15 cellular contexts compared by ENCODE assay signal in the genomic region with DNA sequence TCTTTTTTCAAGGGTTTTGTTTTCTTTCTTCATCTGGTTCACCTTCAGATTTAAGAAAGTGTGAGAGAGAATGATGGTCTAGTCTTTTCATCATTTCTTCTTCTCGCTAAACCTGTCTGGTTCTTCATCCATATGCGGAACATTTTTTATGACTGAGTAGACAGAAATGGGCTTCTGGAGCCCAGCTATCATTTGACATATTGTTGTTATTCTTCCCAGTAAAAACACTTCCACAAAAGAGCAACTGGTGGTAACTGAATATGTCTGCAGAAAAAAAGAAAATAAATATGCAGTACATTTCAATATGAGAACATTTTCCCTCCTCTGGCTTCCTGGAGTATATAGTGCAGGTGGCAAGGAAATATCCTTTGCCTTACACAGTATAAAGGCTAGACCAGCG.
DNase-seq lines count a peak whose midpoint lies in the region; ATAC-seq and TF ChIP-seq lines count a peak whose summit lies in the region.
"Had no signal": no experiment of that assay in that cellular context is flagged by ENCODE, and none has a peak within 500 bp of the region (broad histone marks: within the 10 kb centered on the region; RNA-seq: fewer than 3 reads in every experiment).

No MANE protein-coding gene starts in this region.

- H3K27ac ChIP-seq in BLaER1 = peak overlapping the region; percentile 15; the same call in 1 of the 2 replicates
- peak overlapping the region; percentile 76 to 82 (median 80) for H3K27ac ChIP-seq in gastroesophageal sphincter
- peak overlapping the region; percentile 85 for H3K27ac ChIP-seq in rectal smooth muscle tissue (ENCODE audit: low read depth, low read length)

- no peaks in the 10 kb centered on the region for H3K27me3 ChIP-seq in BLaER1
- no peaks in the 10 kb centered on the region for H3K27me3 ChIP-seq in adipocyte (replicated peaks; ENCODE audit: control insufficient read depth, insufficient read depth, low read length)
- no peaks in the 10 kb centered on the region for H3K27me3 ChIP-seq in gastroesophageal sphincter
- no peaks in the 10 kb centered on the region for H3K27me3 ChIP-seq in rectal smooth muscle tissue (ENCODE audit: control insufficient read depth, insufficient read depth, low read length)

- H4K20me1 ChIP-seq in BLaER1 = no peaks in the 10 kb centered on the region

- no peak for ATAC-seq in gastroesophageal sphincter
- no peak for ATAC-seq in GM19023 (IDR thresholded peaks at IDR 0.05; ENCODE audit: unreplicated experiment)
- ATAC-seq in HG03045 (IDR thresholded peaks at IDR 0.05; ENCODE audit: unreplicated experiment) = no peak
- ATAC-seq: GM23338 had no signal

- TF ChIP-seq POLR2A in gastroesophageal sphincter (IDR thresholded peaks at IDR 0.05) = no peak

- TF ChIP-seq EP300 in gastroesophageal sphincter (IDR thresholded peaks at IDR 0.05) = no peak

- H3K4me1 ChIP-seq in BLaER1 (peaks cover 14% of the 10 kb centered on the region), adipocyte (ENCODE audit: control insufficient read depth, insufficient read depth, low read length) (peaks cover 6% of the 10 kb centered on the region), gastroesophageal sphincter (peaks cover 0 to 20% (median 5%) of the 10 kb centered on the region in 3 donors), rectal smooth muscle tissue (ENCODE audit: control insufficient read depth, insufficient read depth, low read length) (peaks cover 13% of the 10 kb centered on the region)

- H3K4me2 ChIP-seq in BLaER1 = peak overlapping the region; percentile 69
- H3K4me2 ChIP-seq: GM23338 had no signal

- DNase-seq in adipocyte (ENCODE audit: low read depth) (no peak), COLO668 (lab: John Stamatoyannopoulos, UW; ENCODE audit: unreplicated experiment) (no peak), NCI-H748 (lab: John Stamatoyannopoulos, UW; ENCODE audit: unreplicated experiment) (no peak)
- DNase-seq: activated CD4-positive, alpha-beta T cell treated with anti-CD3 and anti-CD28 coated beads, Interleukin-2, amount 50 U/mL, for 48 hours; effector CD4-positive, alpha-beta T cell; immature natural killer cell; NCI-H2107; NCI-H774; stimulated activated CD4-positive, alpha-beta T cell treated with anti-CD3 and anti-CD28 coated beads, Interleukin-4, amount 100 ng/mL, for 4 hours had no signal

- H3K4me3 ChIP-seq in BLaER1 (no peak overlapping the region), adipocyte (ENCODE audit: low read length) (peak overlapping the region; percentile 13), gastroesophageal sphincter (peak overlapping the region in 1 of 2 donors; percentile 29), rectal smooth muscle tissue (ENCODE audit: low read length) (no peak overlapping the region)
- H3K4me3 ChIP-seq: GM23338 had no signal

- no peak for TF ChIP-seq CTCF in gastroesophageal sphincter (IDR thresholded peaks at IDR 0.05)

- 34 to 37% methylated on average over 3 of the region's 3 CpGs for WGBS in gastroesophageal sphincter (ENCODE audit: low coverage in 1 of 2), 2 donors

- H3K9me3 ChIP-seq in BLaER1 (peaks cover 12% of the 10 kb centered on the region), adipocyte (ENCODE audit: control insufficient read depth, low read length) (peaks cover 9% of the 10 kb centered on the region), gastroesophageal sphincter (peaks cover 0 to 8% (median 0%) of the 10 kb centered on the region in 3 donors)

- no peak overlapping the region for H3K9ac ChIP-seq in BLaER1
- no peak overlapping the region for H3K9ac ChIP-seq in adipocyte (ENCODE audit: low read length)
- H3K9ac ChIP-seq in rectal smooth muscle tissue (ENCODE audit: low read length) = no peak overlapping the region

- H3K36me3 ChIP-seq in BLaER1 (no peaks in the 10 kb centered on the region), adipocyte (ENCODE audit: control insufficient read depth, insufficient read depth, low read length, severe bottlenecking) (no peaks in the 10 kb centered on the region), gastroesophageal sphincter (no peaks in the 10 kb centered on the region), rectal smooth muscle tissue (ENCODE audit: control insufficient read depth, insufficient read depth, low read length) (no peaks in the 10 kb centered on the region)

Comparison
In these comparisons a context has a peak if more than half of its experiments do, and no peak if none do; other contexts are left out.
1. H3K27ac ChIP-seq: peak in every context shown above with its lines; median percentile 85 in rectal smooth muscle tissue; 80 in gastroesophageal sphincter; 15 in BLaER1.